ENCODE assay signal across 8 cellular contexts in the genomic region with DNA sequence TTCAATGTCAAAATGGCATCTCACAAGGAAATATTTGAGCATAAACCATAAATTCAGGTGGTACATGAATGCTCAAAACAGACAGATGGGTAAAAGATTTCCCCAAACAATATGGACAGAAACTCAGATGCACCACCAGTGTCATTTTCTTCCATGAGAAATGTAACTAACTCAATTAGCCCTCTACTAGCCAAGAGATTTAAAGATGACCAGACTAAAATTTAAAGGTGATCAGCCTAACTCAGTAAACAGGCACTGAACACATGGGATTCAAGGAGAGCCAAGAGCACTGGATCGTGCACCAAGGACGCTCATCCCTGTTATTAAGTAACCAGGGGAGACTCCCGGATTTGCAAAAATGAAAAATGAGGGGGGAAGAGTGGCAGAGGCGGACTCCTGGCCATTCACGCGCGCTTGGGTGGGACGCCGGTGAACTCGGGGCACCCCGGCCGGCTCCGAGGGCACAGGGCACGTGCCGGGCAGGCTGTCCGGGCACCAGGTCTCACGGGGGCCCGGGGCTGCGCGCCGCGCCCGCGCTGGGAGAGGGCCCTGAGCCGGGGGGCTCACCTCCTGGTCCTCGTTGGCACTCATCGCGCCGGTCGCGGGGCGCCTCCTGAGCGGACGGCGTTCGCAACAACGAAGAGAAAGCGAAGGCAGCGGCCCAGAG. TPM values are rescaled to one million over a fixed set of nuclear protein-coding genes. Genes with fewer than 3 reads are reported as not detected.
DNase-seq lines count a peak whose midpoint lies in the region; ATAC-seq, FAIRE-seq and TF ChIP-seq lines count a peak whose summit lies in the region.

No MANE protein-coding gene starts in this region.

- peak overlapping the region; percentile 70 for H3K4me3 ChIP-seq in brain microvascular endothelial cell (ENCODE audit: low read depth, low read length)

- peak overlapping the region; percentile 87 for H3K27ac ChIP-seq in brain microvascular endothelial cell

- in situ Hi-C loops in brain microvascular endothelial cell (cut with HindIII; ENCODE audit: low pct_ligation_motif_present, low sequenced_read_pairs) = no loop called here

- H3K27me3 ChIP-seq in brain microvascular endothelial cell (replicated peaks) = no peaks in the 10 kb centered on the region

- no peak for TF ChIP-seq POLR2A in GM12891 (IDR thresholded peaks at IDR 0.05; ENCODE audit: low read depth, low read length)

- no peak for TF ChIP-seq CTCF in brain microvascular endothelial cell (IDR thresholded peaks at IDR 0.05; ENCODE audit: low read depth, low read length, missing control alignments)

- no peak for FAIRE-seq in GM12891 (lab: Jason Lieb, UNC)

- no peaks in the 10 kb centered on the region for H3K36me3 ChIP-seq in brain microvascular endothelial cell (replicated peaks)

- DNase-seq in GM12891 (ENCODE audit: insufficient read length, low spot score) = peak; percentile 27
- peak; percentile 10 for DNase-seq in RPMI8226
- DNase-seq in brain microvascular endothelial cell = no peak
- DNase-seq in islet precursor cell = peak; percentile 55
- peak; percentile 38 for DNase-seq in stimulated activated CD4-positive, alpha-beta T cell treated with anti-CD3 and anti-CD28 coated beads, Interleukin-15, amount 100 ng/mL, for 24 hours
- no peak for DNase-seq in NCI-H1436 treated with DMSO at 0.1 percent for 48 hours (lab: John Stamatoyannopoulos, UW)
- DNase-seq in MV-4-11 (lab: John Stamatoyannopoulos, UW) = no peak

- peak; percentile 28 for ATAC-seq in HG02571 (IDR thresholded peaks at IDR 0.05; ENCODE audit: unreplicated experiment)

TF ChIP-seq in GM12891, 5 proteins besides CTCF, POLR2A, EP300 and RAD21:
- TF ChIP-seq PAX5 (IDR thresholded peaks at IDR 0.05; ENCODE audit: insufficient read depth, low read length, severe bottlenecking) = no peak
- TF ChIP-seq SPI1 (IDR thresholded peaks at IDR 0.05; ENCODE audit: low read depth, low read length) = no peak
- no peak for TF ChIP-seq TAF1 (IDR thresholded peaks at IDR 0.05; ENCODE audit: low read depth, low read length)
- no peak; the same call in 1 of the 2 replicates for TF ChIP-seq POLR2AphosphoS5 (IDR thresholded peaks at IDR 0.05; ENCODE audit: low read depth, low read length)
- TF ChIP-seq POU2F2 (IDR thresholded peaks at IDR 0.05; ENCODE audit: low read depth, low read length) = no peak

RNA-seq across cellular contexts. Expression of gene RWDD4, which starts 0.5 kb away (rescaled TPM):
- polyA plus RNA-seq in GM12891 (2012; ENCODE audit: low read depth, missing spikeins) = 9.0 TPM

RNA-seq across cellular contexts. Expression of gene TRAPPC11, which starts 0.6 kb away (rescaled TPM):
- 11.0 TPM for polyA plus RNA-seq in GM12891 (2012; ENCODE audit: low read depth, missing spikeins)

Comparison
In these comparisons a context has a peak if more than half of its experiments do, and no peak if none do; other contexts are left out.
1. DNase-seq: peak in GM12891 (single experiment), RPMI8226 (single experiment), islet precursor cell (single experiment) and stimulated activated CD4-positive, alpha-beta T cell treated with anti-CD3 and anti-CD28 coated beads, Interleukin-15, amount 100 ng/mL, for 24 hours (single experiment); none in brain microvascular endothelial cell (single experiment), NCI-H1436 treated with DMSO at 0.1 percent for 48 hours (single experiment) and MV-4-11 (single experiment).